ENCODE assay signal across 27 cellular contexts in genomic region chr10:128516180-128516579, GRCh38.
"Had no signal": no experiment of that assay in that cellular context is flagged by ENCODE, and none has a peak within 500 bp of the region (broad histone marks: within the 10 kb centered on the region; RNA-seq: fewer than 3 reads in every experiment).

No MANE protein-coding gene starts in this region.

- DNase-seq: naive B cell; naive thymus-derived CD8-positive, alpha-beta T cell; nephron progenitor cell; nucleus accumbens; pancreas; psoas muscle; right cardiac atrium; right lobe of liver; spleen; stimulated activated CD4-positive, alpha-beta T cell treated with anti-CD3 and anti-CD28 coated beads, Interleukin-12 subunit alpha, Interleukin-12 subunit beta, amount 100 ng/mL, for 4 hours; stimulated activated CD4-positive, alpha-beta T cell treated with anti-CD3 and anti-CD28 coated beads, Interleukin-1b, Interleukin-23, amount 100 ng/mL, for 48 hours; stimulated activated CD4-positive, alpha-beta T cell treated with anti-CD3 and anti-CD28 coated beads, Interleukin-4, amount 100 ng/mL, for 1 hour; stimulated activated CD4-positive, alpha-beta T cell treated with anti-CD3 and anti-CD28 coated beads, Interleukin-4, amount 100 ng/mL, for 4 hours; stimulated activated CD8-positive, alpha-beta memory T cell treated with anti-CD3 and anti-CD28 coated beads, Interleukin-4, amount 100 ng/mL, for 48 hours; stimulated activated naive CD4-positive, alpha-beta T cell; stimulated activated naive CD8-positive, alpha-beta T cell treated with anti-CD3 and anti-CD28 coated beads, Interleukin-15, amount 100 ng/mL, for 72 hours; stimulated activated naive CD8-positive, alpha-beta T cell treated with anti-CD3 and anti-CD28 coated beads, Interleukin-15, Interleukin-2, amounts not matched to agents 100 U/mL and 50 U/mL, for 24 hours; substantia nigra; testis; tibial artery; transverse colon; upper lobe of left lung had no signal

- H3K9me3 ChIP-seq: neutrophil, pancreas, psoas muscle, right lobe of liver, spleen, suprapubic skin, testis, transverse colon, upper lobe of left lung, vagina had no signal

- H3K27ac ChIP-seq: neutrophil, pancreas, psoas muscle, right lobe of liver, skin epidermis, spleen, suprapubic skin, testis, tibial artery, transverse colon, upper lobe of left lung, vagina had no signal

- H3K27me3 ChIP-seq: neutrophil, pancreas, right lobe of liver, spleen, testis, tibial artery, transverse colon, upper lobe of left lung, vagina had no signal

- H3K4me3 ChIP-seq: pancreas, psoas muscle, right lobe of liver, skin epidermis, smooth muscle cell, spleen, suprapubic skin, testis, tibial artery, transverse colon, upper lobe of left lung, vagina had no signal

- H3K36me3 ChIP-seq: neutrophil, pancreas, right lobe of liver, spleen, suprapubic skin, tibial artery, transverse colon, upper lobe of left lung, vagina had no signal

- H3K4me1 ChIP-seq: pancreas, psoas muscle, right lobe of liver, spleen, suprapubic skin, testis, tibial artery, transverse colon, upper lobe of left lung, vagina had no signal

- H3K4me2 ChIP-seq: smooth muscle cell had no signal
